Comparison of ENCODE assay signal across 8 cellular contexts in the genomic region with DNA sequence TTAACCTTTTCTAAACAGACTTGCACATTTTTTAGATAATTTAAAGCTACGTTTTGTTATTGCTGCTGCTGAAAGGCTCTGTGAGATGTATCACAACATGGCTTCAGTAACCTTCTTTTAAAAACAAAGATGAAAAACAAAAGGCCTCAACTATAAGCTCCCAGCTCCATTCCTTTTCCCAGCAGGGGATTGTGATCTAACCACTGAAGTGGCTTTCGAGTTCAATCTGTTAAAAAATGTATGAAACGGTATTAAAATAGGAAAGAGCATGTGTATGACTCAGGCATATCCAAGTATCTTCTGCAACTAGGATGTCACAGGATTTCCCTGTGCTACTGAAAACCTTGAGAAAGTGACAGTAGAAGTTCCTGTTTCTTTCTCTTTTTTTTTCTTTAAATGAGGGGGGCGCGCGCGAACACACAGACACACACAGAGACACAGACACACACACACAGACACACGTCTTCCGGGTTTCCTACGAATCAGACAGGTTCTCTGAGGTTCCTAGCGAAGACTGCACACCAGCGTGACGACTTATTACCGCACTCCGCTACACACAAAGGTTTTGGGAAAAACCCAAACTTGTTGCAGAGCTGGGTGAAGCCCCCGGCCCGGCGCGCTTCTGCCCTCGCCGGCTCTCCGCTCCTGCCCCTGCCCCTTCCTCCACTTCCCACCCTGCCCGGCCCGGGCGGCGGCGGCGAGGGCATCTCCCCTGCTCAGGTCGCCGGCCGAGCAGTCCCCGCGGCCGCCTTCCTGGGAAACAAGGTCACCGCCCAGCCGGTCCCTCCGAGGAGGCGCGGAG.
DNase-seq lines count a peak whose midpoint lies in the region; ATAC-seq and TF ChIP-seq lines count a peak whose summit lies in the region.

No MANE protein-coding gene starts in this region.

- TF ChIP-seq CTCF in GM20000 (IDR thresholded peaks at IDR 0.05; ENCODE audit: extremely low read depth, missing control alignments) (no peak), heart left ventricle (IDR thresholded peaks at IDR 0.05) (no peak), progenitor cell of endocrine pancreas (IDR thresholded peaks at IDR 0.05; ENCODE audit: unreplicated experiment) (no peak)

- peak; percentile 61 to 88 (median 74) for DNase-seq in CD4-positive, CD25-positive, alpha-beta regulatory T cell
- peak; percentile 69 for DNase-seq in GM20000 (ENCODE audit: low spot score)
- DNase-seq in HUDEP-2 (lab: John Stamatoyannopoulos, UW; ENCODE audit: unreplicated experiment in 76 of 76): peak in 53 of 76 experiments; percentile 3 to 65 (median 35)
- DNase-seq in SK-N-DZ (ENCODE audit: low spot score): peak; percentile 67
- DNase-seq in activated naive CD8-positive, alpha-beta T cell treated with anti-CD3 and anti-CD28 coated beads for 36 hours: peak; percentile 73
- DNase-seq in heart left ventricle: peak; percentile 60 to 64 (median 61)
- DNase-seq in progenitor cell of endocrine pancreas (ENCODE audit: low spot score, unreplicated experiment): no peak
- peak; percentile 60 for DNase-seq in ureter (ENCODE audit: low spot score)

- peak; percentile 71 to 76 for ATAC-seq in CD4-positive, CD25-positive, alpha-beta regulatory T cell (ENCODE audit: low read depth in 2 of 2)
- ATAC-seq in heart left ventricle: peak; percentile 25 to 58 (median 38)

- peak overlapping the region; percentile 88 to 94 (median 93) for H3K27ac Mint-ChIP-seq in CD4-positive, CD25-positive, alpha-beta regulatory T cell
- peak overlapping the region; percentile 96 for H3K27ac Mint-ChIP-seq in activated naive CD8-positive, alpha-beta T cell treated with anti-CD3 and anti-CD28 coated beads for 36 hours
- H3K27ac Mint-ChIP-seq in progenitor cell of endocrine pancreas: peak overlapping the region; percentile 92

- no peaks in the 10 kb centered on the region for H3K27me3 ChIP-seq in CD4-positive, CD25-positive, alpha-beta regulatory T cell (ENCODE audit: control insufficient read depth, insufficient read depth, low read length)
- no peaks in the 10 kb centered on the region for H3K27me3 ChIP-seq in heart left ventricle

- peaks cover 3% of the 10 kb centered on the region for H3K36me3 Mint-ChIP-seq in CD4-positive, CD25-positive, alpha-beta regulatory T cell
- H3K36me3 Mint-ChIP-seq in activated naive CD8-positive, alpha-beta T cell treated with anti-CD3 and anti-CD28 coated beads for 36 hours: peaks cover 15% of the 10 kb centered on the region
- H3K36me3 Mint-ChIP-seq in progenitor cell of endocrine pancreas (ENCODE audit: insufficient read depth): no peaks in the 10 kb centered on the region

- peak in 1 of 2 donors; percentile 34 for TF ChIP-seq POLR2A in heart left ventricle (IDR thresholded peaks at IDR 0.05)

- H3K4me3 ChIP-seq in CD4-positive, CD25-positive, alpha-beta regulatory T cell (ENCODE audit: low read depth, low read length): peak overlapping the region; percentile 96
- H3K4me3 ChIP-seq in heart left ventricle: peak overlapping the region; percentile 81 to 96 (median 90)

- 0 to 1% (median 1%) methylated on average over 13 to 39 of the region's 39 CpGs for WGBS in heart left ventricle, 4 donors

- H3K4me1 Mint-ChIP-seq in CD4-positive, CD25-positive, alpha-beta regulatory T cell: peaks cover 35 to 80% (median 66%) of the 10 kb centered on the region in 4 donors
- H3K4me1 Mint-ChIP-seq in activated naive CD8-positive, alpha-beta T cell treated with anti-CD3 and anti-CD28 coated beads for 36 hours: peaks cover 83% of the 10 kb centered on the region
- peaks cover 38% of the 10 kb centered on the region for H3K4me1 Mint-ChIP-seq in progenitor cell of endocrine pancreas (ENCODE audit: low read depth)

- no peaks in the 10 kb centered on the region for H3K36me3 ChIP-seq in CD4-positive, CD25-positive, alpha-beta regulatory T cell (ENCODE audit: control insufficient read depth, insufficient read depth, low read length)
- peaks cover 0 to 4% (median 0%) of the 10 kb centered on the region in 9 donors for H3K36me3 ChIP-seq in heart left ventricle

- H3K27me3 Mint-ChIP-seq in CD4-positive, CD25-positive, alpha-beta regulatory T cell: peaks cover 7% of the 10 kb centered on the region
- H3K27me3 Mint-ChIP-seq in activated naive CD8-positive, alpha-beta T cell treated with anti-CD3 and anti-CD28 coated beads for 36 hours: no peaks in the 10 kb centered on the region
- H3K27me3 Mint-ChIP-seq in progenitor cell of endocrine pancreas: peaks cover 10% of the 10 kb centered on the region

- H3K4me3 Mint-ChIP-seq in CD4-positive, CD25-positive, alpha-beta regulatory T cell: peak overlapping the region; percentile 90 to 94 (median 92)
- peak overlapping the region; percentile 93 for H3K4me3 Mint-ChIP-seq in activated naive CD8-positive, alpha-beta T cell treated with anti-CD3 and anti-CD28 coated beads for 36 hours
- H3K4me3 Mint-ChIP-seq in progenitor cell of endocrine pancreas (ENCODE audit: low read depth): peak overlapping the region; percentile 88

- H3K27ac ChIP-seq in CD4-positive, CD25-positive, alpha-beta regulatory T cell (ENCODE audit: insufficient read depth, low read length, poor library complexity, severe bottlenecking): peak overlapping the region; percentile 88
- peak overlapping the region; percentile 89 to 99 (median 95) for H3K27ac ChIP-seq in heart left ventricle

- H3K4me1 ChIP-seq in CD4-positive, CD25-positive, alpha-beta regulatory T cell (ENCODE audit: control insufficient read depth, insufficient read depth, low read length, poor library complexity, severe bottlenecking): peaks cover 50% of the 10 kb centered on the region
- H3K4me1 ChIP-seq in heart left ventricle: peaks cover 8 to 81% (median 70%) of the 10 kb centered on the region in 12 donors

- intact Hi-C loops in heart left ventricle (cut with DNase I): loop anchor here in 8 of 10 donors (5.0 to 10.0 kb wide), 10 partner anchors 39 to 568 kb away; a partner anchor contains a TSS

- H3K9me3 Mint-ChIP-seq in CD4-positive, CD25-positive, alpha-beta regulatory T cell: no peaks in the 10 kb centered on the region
- H3K9me3 Mint-ChIP-seq in activated naive CD8-positive, alpha-beta T cell treated with anti-CD3 and anti-CD28 coated beads for 36 hours: no peaks in the 10 kb centered on the region
- H3K9me3 Mint-ChIP-seq in progenitor cell of endocrine pancreas (ENCODE audit: low read depth): no peaks in the 10 kb centered on the region

- H3K9me3 ChIP-seq in CD4-positive, CD25-positive, alpha-beta regulatory T cell (ENCODE audit: control insufficient read depth in 2 of 2, low read length in 2 of 2): no peaks in the 10 kb centered on the region
- no peaks in the 10 kb centered on the region for H3K9me3 ChIP-seq in heart left ventricle
